19 cellular contexts compared by ENCODE assay signal in the genomic region with DNA sequence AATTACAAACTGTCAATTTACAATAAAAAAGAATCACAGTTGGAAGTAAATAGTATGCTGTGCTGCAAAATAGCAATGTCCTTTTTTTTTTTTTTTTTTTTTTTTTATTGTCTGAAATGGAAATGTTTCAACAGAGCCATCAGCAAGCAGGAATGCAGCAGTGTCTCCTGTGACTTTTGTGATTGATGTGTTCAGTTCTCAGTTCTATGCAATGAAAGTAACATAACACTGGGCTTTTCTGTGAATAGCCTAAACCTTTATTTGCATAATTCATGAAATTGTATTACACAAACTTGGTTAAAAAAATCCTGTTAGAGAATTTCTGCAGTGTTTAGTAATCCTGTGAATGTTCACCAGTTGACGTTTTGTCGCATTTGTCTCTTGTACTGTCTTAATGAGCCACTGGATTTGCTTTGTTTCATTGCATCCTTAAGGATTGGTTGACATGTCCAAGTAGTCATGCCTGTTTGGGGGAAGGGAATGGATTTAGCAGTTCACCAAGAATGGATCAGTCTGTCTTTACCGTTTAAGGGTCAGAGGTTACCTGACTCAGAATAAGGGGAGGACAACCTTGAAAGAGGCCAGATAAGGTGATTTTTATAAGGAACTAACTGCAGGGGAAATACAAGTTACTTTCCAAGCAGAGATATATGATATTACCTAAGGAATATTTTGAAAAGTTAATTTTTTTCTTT.
DNase-seq lines count a peak whose midpoint lies in the region; ATAC-seq, FAIRE-seq and TF ChIP-seq lines count a peak whose summit lies in the region.
"Had no signal": no experiment of that assay in that cellular context is flagged by ENCODE, and none has a peak within 500 bp of the region (broad histone marks: within the 10 kb centered on the region; RNA-seq: fewer than 3 reads in every experiment).

No MANE protein-coding gene starts in this region.

- DNase-seq in EH (ENCODE audit: low read depth), result peak; percentile 32
- peak; percentile 58 for DNase-seq in NCI-H82 treated with DMSO at 0.1 percent for 48 hours (lab: John Stamatoyannopoulos, UW; ENCODE audit: unreplicated experiment)
- no peak for DNase-seq in chondrocyte (ENCODE audit: low spot score)
- DNase-seq in activated naive CD4-positive, alpha-beta T cell (lab: John Stamatoyannopoulos, UW), result no peak
- DNase-seq in pancreas, result no peak
- no peak for DNase-seq in SKM-1 treated with dmso at 0.1 percent for 144 hours (lab: John Stamatoyannopoulos, UW; ENCODE audit: unreplicated experiment)
- DNase-seq in left lung, result no peak
- DNase-seq: activated CD4-positive, alpha-beta memory T cell treated with anti-CD3 and anti-CD28 coated beads, Interleukin-2, amount 10 ng/mL, durations not matched to agents 7 days and 5 days; activated T-cell treated with anti-CD3 and anti-CD28 coated beads, Interleukin-2, amount 50 U/mL, for 72 hours; adrenal gland; cerebellar nuclear complex; kidney; mucosa of descending colon; NCI-H1105 treated with DMSO at 0.1 percent for 48 hours; NCI-H2227 treated with DMSO at 0.1 percent for 48 hours; stimulated activated CD4-positive, alpha-beta T cell treated with anti-CD3 and anti-CD28 coated beads, Interleukin-15, amount 100 ng/mL, for 24 hours had no signal

- H3K27ac Mint-ChIP-seq in chondrocyte (ENCODE audit: unreplicated experiment) (peak overlapping the region; percentile 3), nephron (peak overlapping the region; percentile 47 to 68 (median 63))
- H3K27ac Mint-ChIP-seq: activated CD4-positive, alpha-beta memory T cell treated with anti-CD3 and anti-CD28 coated beads, Interleukin-2, amount 10 ng/mL, durations not matched to agents 7 days and 5 days; activated T-cell treated with anti-CD3 and anti-CD28 coated beads, Interleukin-2, amount 50 U/mL, for 72 hours had no signal

- TF ChIP-seq CTCF in chondrocyte (IDR thresholded peaks at IDR 0.05), result no peak
- no peak for TF ChIP-seq CTCF in nephron (IDR thresholded peaks at IDR 0.05; ENCODE audit: unreplicated experiment in 3 of 3)
- no peak for TF ChIP-seq CTCF in pancreas (IDR thresholded peaks at IDR 0.05)
- no peak for TF ChIP-seq CTCF in left lung (IDR thresholded peaks at IDR 0.05)

- H3K4me3 Mint-ChIP-seq in chondrocyte (ENCODE audit: unreplicated experiment) (no peak overlapping the region), nephron (no peak overlapping the region)
- H3K4me3 Mint-ChIP-seq: activated CD4-positive, alpha-beta memory T cell treated with anti-CD3 and anti-CD28 coated beads, Interleukin-2, amount 10 ng/mL, durations not matched to agents 7 days and 5 days had no signal

- intact Hi-C loops in pancreas (cut with DNase I) (no loop called here), left lung (cut with DNase I) (no loop called here)

- no peaks in the 10 kb centered on the region for H3K27me3 ChIP-seq in pancreas
- no peaks in the 10 kb centered on the region for H3K27me3 ChIP-seq in left lung
- H3K27me3 ChIP-seq: adrenal gland, SJSA1 had no signal

- H3K4me1 ChIP-seq in pancreas (peaks cover 9 to 24% (median 11%) of the 10 kb centered on the region in 3 donors), left lung (peaks cover 15 to 27% of the 10 kb centered on the region in 2 donors)

- H3K4me3 ChIP-seq in pancreas (no peak overlapping the region), left lung (no peak overlapping the region)
- H3K4me3 ChIP-seq: adrenal gland, mucosa of descending colon, SJSA1 had no signal

- H3K9me3 ChIP-seq in pancreas (no peaks in the 10 kb centered on the region), left lung (no peaks in the 10 kb centered on the region)
- H3K9me3 ChIP-seq: adrenal gland, mucosa of descending colon, SJSA1 had no signal

- H3K27ac ChIP-seq in pancreas, result no peak overlapping the region
- no peak overlapping the region for H3K27ac ChIP-seq in left lung
- H3K27ac ChIP-seq: adrenal gland, KMS-11, SJSA1 had no signal

- H3K27me3 Mint-ChIP-seq in chondrocyte (ENCODE audit: low read depth) (no peaks in the 10 kb centered on the region), nephron (ENCODE audit: low read depth) (no peaks in the 10 kb centered on the region)
- H3K27me3 Mint-ChIP-seq: activated CD4-positive, alpha-beta memory T cell treated with anti-CD3 and anti-CD28 coated beads, Interleukin-2, amount 10 ng/mL, durations not matched to agents 7 days and 5 days had no signal

- ATAC-seq in pancreas (no peak), left lung (no peak)
- ATAC-seq: activated T-cell treated with anti-CD3 and anti-CD28 coated beads, Interleukin-2, amount 50 U/mL, for 72 hours had no signal

- no peak for FAIRE-seq in pancreas (lab: Jason Lieb, UNC)
- FAIRE-seq: kidney had no signal

- 74% methylated on average over 3 of the region's 3 CpGs for WGBS in pancreas, 2 donors

- H3K36me3 Mint-ChIP-seq in chondrocyte (ENCODE audit: low read depth) (peaks cover 3% of the 10 kb centered on the region), nephron (ENCODE audit: low read depth) (peaks cover 33% of the 10 kb centered on the region)

- H3K4me1 Mint-ChIP-seq in chondrocyte (ENCODE audit: low read depth) (peaks cover 39% of the 10 kb centered on the region), nephron (peaks cover 55% of the 10 kb centered on the region)

- no peaks in the 10 kb centered on the region for H3K9me3 Mint-ChIP-seq in chondrocyte (ENCODE audit: low read depth)
- H3K9me3 Mint-ChIP-seq in nephron, result no peaks in the 10 kb centered on the region
- H3K9me3 Mint-ChIP-seq: activated CD4-positive, alpha-beta memory T cell treated with anti-CD3 and anti-CD28 coated beads, Interleukin-2, amount 10 ng/mL, durations not matched to agents 7 days and 5 days; activated T-cell treated with anti-CD3 and anti-CD28 coated beads, Interleukin-2, amount 50 U/mL, for 72 hours had no signal

- peaks cover 0 to 3% (median 0%) of the 10 kb centered on the region in 3 donors for H3K36me3 ChIP-seq in pancreas
- H3K36me3 ChIP-seq in left lung, result peaks cover 0 to 24% of the 10 kb centered on the region in 2 donors

Comparison
In these comparisons a context has a peak if more than half of its experiments do, and no peak if none do; other contexts are left out.
1. DNase-seq: peak in EH (single experiment) and NCI-H82 treated with DMSO at 0.1 percent for 48 hours (single experiment); none in chondrocyte (single experiment), activated naive CD4-positive, alpha-beta T cell (0 of 4), pancreas (0 of 6), SKM-1 treated with dmso at 0.1 percent for 144 hours (single experiment) and left lung (0 of 2).